Comparison of ENCODE assay signal across 12 cellular contexts in genomic region chr3:45667569-45667967, GRCh38. TPM values are rescaled to one million over a fixed set of nuclear protein-coding genes. Genes with fewer than 3 reads are reported as not detected.
A peak's percentile ranks its signal among the peaks of the same experiment; 100 is the strongest.
DNase-seq lines count a peak whose midpoint lies in the region; ATAC-seq and TF ChIP-seq lines count a peak whose summit lies in the region.
"Had no signal": no experiment of that assay in that cellular context is flagged by ENCODE, and none has a peak within 500 bp of the region (broad histone marks: within the 10 kb centered on the region; RNA-seq: fewer than 3 reads in every experiment).

No MANE protein-coding gene starts in this region.

- no peak for ATAC-seq in activated naive CD4-positive, alpha-beta T cell treated with anti-CD3 and anti-CD28 coated beads, Interleukin-2, amount 50 U/mL, for 72 hours
- ATAC-seq in left lung = no peak

- BruUV-seq in MCF 10A (replicated peaks; lab: Mats Ljungman, UMichigan) = no TSS peak
- no TSS peak for BruUV-seq in mammary epithelial cell (replicated peaks; lab: Mats Ljungman, UMichigan)

- POLR2A ChIA-PET in MCF 10A (lab: Yijun Ruan, JAX) = interaction anchor here (0.5 to 4.6 kb wide), 9 partner anchors 9 to 1312 kb away, joined by 3 to 27 read pairs (median 3); partner anchors contain the start of genes LZTFL1, NBEAL2 and SACM1L

- no peak overlapping the region for H3K4me2 ChIP-seq in mammary epithelial cell (ENCODE audit: insufficient read depth, low read depth, low read length)

- dilution Hi-C loops in mammary epithelial cell (cut with HindIII; ENCODE audit: low sequenced_read_pairs) = no loop called here

- CTCF ChIA-PET in MCF 10A (lab: Yijun Ruan, JAX) (interaction anchor here (0.8 to 2.6 kb wide), 4 partner anchors 8 to 156 kb away, joined by 3 to 18 read pairs (median 10); no protein-coding TSS in a partner anchor), mammary epithelial cell (lab: Charles Lee; ENCODE audit: low non-redundant PET) (no interaction called here)

- H3K9ac ChIP-seq in mammary epithelial cell (ENCODE audit: insufficient read depth, low read length) = no peak overlapping the region

- no peaks in the 10 kb centered on the region for H3K9me3 Mint-ChIP-seq in MCF 10A (ENCODE audit: unreplicated experiment)
- no peaks in the 10 kb centered on the region for H3K9me3 Mint-ChIP-seq in activated naive CD4-positive, alpha-beta T cell treated with anti-CD3 and anti-CD28 coated beads, Interleukin-2, amount 50 U/mL, for 72 hours

- H3K4me1 ChIP-seq in mammary epithelial cell (ENCODE audit: insufficient read depth, low read length) (peaks cover 37% of the 10 kb centered on the region), left lung (peaks cover 45 to 79% of the 10 kb centered on the region in 2 donors), transverse colon (peaks cover 7 to 25% (median 14%) of the 10 kb centered on the region in 4 donors)

- in situ Hi-C loops in mammary epithelial cell (cut with MboI; ENCODE audit: low sequenced_read_pairs in 2 of 2) (loop anchor here (10.0 to 25.0 kb wide), 4 partner anchors 430 to 633 kb away; partner anchors contain the start of genes CLEC3B (in 1 of the 2) and TMEM158 (in 1 of the 2)), transverse colon (cut with MboI; ENCODE audit: low pct_ligation_motif_present in 1 of 4, low pct_unique_long_range_greater_than_20kb in 1 of 4, low sequenced_read_pairs in 3 of 4) (loop anchor here (10.0 to 25.0 kb wide), 3 partner anchors 153 to 630 kb away; partner anchors contain the start of gene CLEC3B (in 4 of the 4))

- TF ChIP-seq POLR2A in transverse colon (IDR thresholded peaks at IDR 0.05) (no peak), erythroblast (IDR thresholded peaks at IDR 0.05; ENCODE audit: low read length) (no peak)

- H3K4me1 Mint-ChIP-seq in MCF 10A (ENCODE audit: insufficient read depth, unreplicated experiment) = peaks cover 22% of the 10 kb centered on the region

- 31% methylated on average over 1 of the region's 1 CpG for WGBS in mammary epithelial cell (ENCODE audit: low coverage, missing lambda C conversion rate)
- 71 to 76% methylated on average over 1 of the region's 1 CpG for WGBS in transverse colon (ENCODE audit: low coverage in 1 of 2), 2 donors

- H3K27ac Mint-ChIP-seq in MCF 10A (ENCODE audit: low read depth, unreplicated experiment) = peak overlapping the region; percentile 33
- peak overlapping the region; percentile 65 to 79 for H3K27ac Mint-ChIP-seq in activated naive CD4-positive, alpha-beta T cell treated with anti-CD3 and anti-CD28 coated beads, Interleukin-2, amount 50 U/mL, for 72 hours

- H2AFZ ChIP-seq in mammary epithelial cell (ENCODE audit: low read depth, low read length) = no peak overlapping the region

- H3K79me2 ChIP-seq in mammary epithelial cell (ENCODE audit: insufficient read depth, low read length) = peaks cover 8% of the 10 kb centered on the region

- no peak for TF ChIP-seq EP300 in transverse colon (IDR thresholded peaks at IDR 0.05; ENCODE audit: low read depth)

- H3K27me3 ChIP-seq in mammary epithelial cell (ENCODE audit: insufficient read depth, low read length) (no peaks in the 10 kb centered on the region), left lung (no peaks in the 10 kb centered on the region), transverse colon (no peaks in the 10 kb centered on the region)

- H3K4me3 ChIP-seq in mammary epithelial cell (replicated peaks in 1 of 3; ENCODE audit: insufficient read depth in 1 of 3, low read depth in 2 of 3, low read length in 3 of 3) (no peak overlapping the region), left lung (no peak overlapping the region), transverse colon (no peak overlapping the region)
- H3K4me3 ChIP-seq: lung had no signal

- no peak for DNase-seq in MCF 10A (ENCODE audit: unreplicated experiment)
- DNase-seq in mammary epithelial cell = no peak
- DNase-seq in activated naive CD4-positive, alpha-beta T cell treated with anti-CD3 and anti-CD28 coated beads, Interleukin-2, amount 50 U/mL, for 72 hours (ENCODE audit: low spot score in 2 of 2) = no peak
- no peak for DNase-seq in left lung
- DNase-seq in transverse colon = no peak
- DNase-seq in activated gamma-delta T cell (lab: John Stamatoyannopoulos, UW) = no peak
- no peak for DNase-seq in OCI-M1 (lab: John Stamatoyannopoulos, UW)
- no peak for DNase-seq in erythroblast (lab: John Stamatoyannopoulos, UW)
- DNase-seq: DMS79, NCI-H2081 treated with DMSO at 0.1 percent for 48 hours had no signal

- H3K4me3 Mint-ChIP-seq in MCF 10A (ENCODE audit: unreplicated experiment) = no peak overlapping the region

- intact Hi-C loops in MCF 10A (cut with micrococcal nuclease) = no loop called here
- intact Hi-C loops in mammary epithelial cell (cut with micrococcal nuclease) = loop anchor here (5.0 kb wide), 2 partner anchors 165 to 410 kb away; no protein-coding TSS in a partner anchor
- intact Hi-C loops in left lung (cut with DNase I) = no loop called here
- intact Hi-C loops in transverse colon (cut with DNase I; ENCODE audit: low total_unique reads) = no loop called here

- H3K36me3 ChIP-seq in mammary epithelial cell (ENCODE audit: insufficient read depth, low read length) = peaks cover under 1% of the 10 kb centered on the region
- H3K36me3 ChIP-seq in left lung = peaks cover 0 to 47% of the 10 kb centered on the region in 2 donors
- H3K36me3 ChIP-seq in transverse colon = peaks cover 0 to 19% (median 5%) of the 10 kb centered on the region in 4 donors

- no peaks in the 10 kb centered on the region for H4K20me1 ChIP-seq in mammary epithelial cell (ENCODE audit: insufficient read depth, low read length)

- TF ChIP-seq CTCF in MCF 10A (IDR thresholded peaks at IDR 0.05; ENCODE audit: unreplicated experiment) (no peak), mammary epithelial cell (conservative IDR thresholded peaks at IDR 0.05 in 1 of 2, IDR thresholded peaks at IDR 0.05 in 1 of 2; ENCODE audit: extremely low read depth in 1 of 2, insufficient read depth in 1 of 2, low read depth in 1 of 2, low read length in 2 of 2) (no peak), left lung (IDR thresholded peaks at IDR 0.05) (no peak), transverse colon (IDR thresholded peaks at IDR 0.05) (no peak)

- H3K9me3 ChIP-seq in mammary epithelial cell (replicated peaks; ENCODE audit: insufficient read depth, low read length) (no peaks in the 10 kb centered on the region), left lung (no peaks in the 10 kb centered on the region), transverse colon (no peaks in the 10 kb centered on the region)

- no peaks in the 10 kb centered on the region for H3K27me3 Mint-ChIP-seq in MCF 10A (ENCODE audit: insufficient read depth, unreplicated experiment)

- H3K27ac ChIP-seq in mammary epithelial cell (ENCODE audit: insufficient read depth, low read depth, low read length) = no peak overlapping the region
- peak overlapping the region; percentile 31 to 57 for H3K27ac ChIP-seq in left lung
- H3K27ac ChIP-seq in transverse colon = peak overlapping the region; percentile 19 to 52 (median 40)
- H3K27ac ChIP-seq: VCaP had no signal

- H3K36me3 Mint-ChIP-seq in MCF 10A (ENCODE audit: insufficient read depth, unreplicated experiment) = peaks cover 10% of the 10 kb centered on the region
- peaks cover 14 to 51% of the 10 kb centered on the region in 2 donors for H3K36me3 Mint-ChIP-seq in activated naive CD4-positive, alpha-beta T cell treated with anti-CD3 and anti-CD28 coated beads, Interleukin-2, amount 50 U/mL, for 72 hours

RNA-seq across cellular contexts. Expression of gene SACM1L, which starts 21.6 kb away (rescaled TPM):
- total RNA-seq in MCF 10A (2022) (39.3 and 44.5 TPM in 2 replicates), mammary epithelial cell (10 to 100 TPM; 27.8 to 39.3 TPM), left lung (10 to 100 TPM; 58.2 to 69.8 TPM), transverse colon (10 to 100 TPM in 3 of 4 donors, 1 to 10 TPM in 1; 8.6 to 71.9 (median 53.8) TPM)
- 11.5 TPM for polyA plus RNA-seq in mammary epithelial cell
- 50.4 TPM for polyA minus RNA-seq in mammary epithelial cell
- 10 to 100 TPM; 61.8 to 99.2 TPM for total RNA-seq in activated naive CD4-positive, alpha-beta T cell treated with anti-CD3 and anti-CD28 coated beads, Interleukin-2, amount 50 U/mL, for 72 hours
